ENCODE assay signal across 20 cellular contexts in genomic region chr15:89071471-89071870, GRCh38.
"Had no signal": no experiment of that assay in that cellular context is flagged by ENCODE, and none has a peak within 500 bp of the region (broad histone marks: within the 10 kb centered on the region; RNA-seq: fewer than 3 reads in every experiment).

No MANE protein-coding gene starts in this region.

- H3K4me3 Mint-ChIP-seq: activated CD4-positive, alpha-beta T cell treated with anti-CD3 and anti-CD28 coated beads for 36 hours; activated naive CD4-positive, alpha-beta T cell treated with anti-CD3 and anti-CD28 coated beads, Interleukin-2, amount 50 U/mL, for 24 hours; nephron progenitor cell; T-helper 2 cell treated with Interferon-gamma antibody and Interleukin-4, amounts not matched to agents 5 μg/mL and 100 μg/mL, for 36 hours had no signal

- H3K4me1 Mint-ChIP-seq: nephron progenitor cell had no signal

- H3K4me3 ChIP-seq: breast epithelium, esophagus muscularis mucosa, heart right ventricle, lower lobe of right lung had no signal

- ATAC-seq: activated CD4-positive, alpha-beta T cell treated with anti-CD3 and anti-CD28 coated beads for 36 hours; lower lobe of right lung had no signal

- FAIRE-seq: astrocyte, TTC549, urothelium cell line had no signal

- H3K27ac ChIP-seq: breast epithelium, esophagus muscularis mucosa, lower lobe of right lung had no signal

- DNase-seq: activated CD4-positive, alpha-beta T cell treated with anti-CD3 and anti-CD28 coated beads for 36 hours; activated CD4-positive, alpha-beta T cell treated with anti-CD3 and anti-CD28 coated beads, Interleukin-2, amount 50 U/mL, for 48 hours; activated gamma-delta T cell; cerebellar nuclear complex; cortex of kidney; effector CD4-positive, alpha-beta T cell; heart right ventricle; lower lobe of right lung; midbrain; nephron progenitor cell; occipital lobe; posterior cingulate gyrus; stimulated activated naive CD4-positive, alpha-beta T cell had no signal

- H3K27ac Mint-ChIP-seq: activated CD4-positive, alpha-beta T cell treated with anti-CD3 and anti-CD28 coated beads for 36 hours; activated naive CD4-positive, alpha-beta T cell treated with anti-CD3 and anti-CD28 coated beads, Interleukin-2, amount 50 U/mL, for 24 hours; nephron progenitor cell; T-helper 2 cell treated with Interferon-gamma antibody and Interleukin-4, amounts not matched to agents 5 μg/mL and 100 μg/mL, for 36 hours had no signal

- H3K27me3 ChIP-seq: breast epithelium, esophagus muscularis mucosa, heart right ventricle had no signal

- H3K36me3 ChIP-seq: breast epithelium, esophagus muscularis mucosa, heart right ventricle, lower lobe of right lung had no signal

- H3K27me3 Mint-ChIP-seq: activated naive CD4-positive, alpha-beta T cell treated with anti-CD3 and anti-CD28 coated beads, Interleukin-2, amount 50 U/mL, for 24 hours had no signal

- H3K4me1 ChIP-seq: esophagus muscularis mucosa had no signal
